22 cellular contexts compared by ENCODE assay signal in genomic region chr22:43153916-43154315, GRCh38. TPM values are rescaled to one million over a fixed set of nuclear protein-coding genes. Genes with fewer than 3 reads are reported as not detected.
A peak's percentile ranks its signal among the peaks of the same experiment; 100 is the strongest.
DNase-seq lines count a peak whose midpoint lies in the region; ATAC-seq and TF ChIP-seq lines count a peak whose summit lies in the region.
"Had no signal": no experiment of that assay in that cellular context is flagged by ENCODE, and none has a peak within 500 bp of the region (broad histone marks: within the 10 kb centered on the region; RNA-seq: fewer than 3 reads in every experiment).

No MANE protein-coding gene starts in this region.

- H3F3A ChIP-seq in PC-9 (ENCODE audit: insufficient read depth, low read depth), result peaks cover 14% of the 10 kb centered on the region

- H3K79me2 ChIP-seq in PC-9 (ENCODE audit: low read depth) (peaks cover 51% of the 10 kb centered on the region), fibroblast of lung (ENCODE audit: control insufficient read depth, insufficient read depth, low read length) (peaks cover 30% of the 10 kb centered on the region)

- TF ChIP-seq CTCF in GM12865 (IDR thresholded peaks at IDR 0.05; ENCODE audit: insufficient read depth, low read depth, low read length, missing control alignments) (no peak), PC-9 (conservative IDR thresholded peaks at IDR 0.05) (no peak), fibroblast of lung (conservative IDR thresholded peaks at IDR 0.05 in 1 of 2, IDR thresholded peaks at IDR 0.05 in 1 of 2; ENCODE audit: low read depth in 1 of 2, low read length in 2 of 2) (no peak), transverse colon (IDR thresholded peaks at IDR 0.05) (no peak)

- H3K9me3 Mint-ChIP-seq in stimulated activated memory B cell treated with anti-CD40 and anti-IgM and Interleukin-4, amounts not matched to agents 10 μg/mL and 1 μg/mL and 100 μg/mL, for 72 hours, result no peaks in the 10 kb centered on the region
- H3K9me3 Mint-ChIP-seq: activated naive CD8-positive, alpha-beta T cell treated with anti-CD3 and anti-CD28 coated beads, Interleukin-2, amount 50 U/mL, for 24 hours; activated T-helper 2 cell treated with anti-CD3 and anti-CD28 coated beads, Interferon-gamma antibody, Interleukin-2, Interleukin-4, amounts not matched to agents 10 μg/mL and 5 μg/mL and 100 μg/mL, durations not matched to agents 14 hours and 24 hours and 36 hours; effector memory CD8-positive, alpha-beta T cell; T-helper 2 cell treated with Interferon-gamma antibody and Interleukin-4, amounts not matched to agents 5 μg/mL and 100 μg/mL, for 36 hours had no signal

- 67 to 68% methylated on average over 9 of the region's 9 CpGs for WGBS in transverse colon (ENCODE audit: low coverage in 1 of 2), 2 donors

- no peaks in the 10 kb centered on the region for H3K36me3 ChIP-seq in PC-9 (ENCODE audit: low read depth)
- H3K36me3 ChIP-seq in fibroblast of lung (ENCODE audit: control insufficient read depth, insufficient read depth, low read length), result no peaks in the 10 kb centered on the region
- H3K36me3 ChIP-seq in transverse colon, result no peaks in the 10 kb centered on the region

- H3K27me3 ChIP-seq in PC-9 (ENCODE audit: insufficient read depth, low read depth) (no peaks in the 10 kb centered on the region), fibroblast of lung (ENCODE audit: control insufficient read depth, insufficient read depth, low read length) (no peaks in the 10 kb centered on the region), transverse colon (no peaks in the 10 kb centered on the region)
- H3K27me3 ChIP-seq: BE2C had no signal

- H3K9me3 ChIP-seq in PC-9 (ENCODE audit: insufficient read depth, low read depth), result no peaks in the 10 kb centered on the region
- no peaks in the 10 kb centered on the region for H3K9me3 ChIP-seq in fibroblast of lung (ENCODE audit: control insufficient read depth, insufficient read depth, low read depth, low read length)
- no peaks in the 10 kb centered on the region for H3K9me3 ChIP-seq in transverse colon
- H3K9me3 ChIP-seq: BE2C had no signal

- H3K27ac ChIP-seq in PC-9, result no peak overlapping the region
- H3K27ac ChIP-seq in fibroblast of lung (ENCODE audit: insufficient read depth, low read length), result no peak overlapping the region
- H3K27ac ChIP-seq in transverse colon, result peak overlapping the region in 1 of 4 donors; percentile 25

- H2AFZ ChIP-seq in PC-9 (no peak overlapping the region), fibroblast of lung (ENCODE audit: low read length) (no peak overlapping the region)

- no peak for TF ChIP-seq EP300 in transverse colon (IDR thresholded peaks at IDR 0.05; ENCODE audit: low read depth)

- intact Hi-C loops in PC-9 (cut with micrococcal nuclease; ENCODE audit: unreplicated experiment), result loop anchor here (5.0 kb wide), 1 partner anchor 33 kb away; the partner anchor contains the start of gene TTLL12
- intact Hi-C loops in transverse colon (cut with DNase I; ENCODE audit: low total_unique reads), result no loop called here

- H3K9me2 ChIP-seq in PC-9 (ENCODE audit: insufficient read depth), result no peaks in the 10 kb centered on the region

- DNase-seq in GM12865 (ENCODE audit: low read depth), result no peak
- DNase-seq in PC-9, result no peak
- no peak for DNase-seq in fibroblast of lung (ENCODE audit: low read depth in 2 of 2)
- DNase-seq in transverse colon, result no peak
- DNase-seq in islet precursor cell, result no peak
- DNase-seq in ACHN, result no peak
- no peak for DNase-seq in DMS53 (lab: John Stamatoyannopoulos, UW)
- DNase-seq: activated CD4-positive, CD25-positive, alpha-beta regulatory T cell treated with anti-CD3 and anti-CD28 coated beads, Interleukin-2, amount 50 U/mL, for 72 hours; activated naive CD8-positive, alpha-beta T cell treated with anti-CD3 and anti-CD28 coated beads, Interleukin-2, amount 50 U/mL, for 24 hours; BE2C; central memory CD4-positive, alpha-beta T cell; DMS153; effector memory CD8-positive, alpha-beta T cell; hypothalamus; Karpas-422; NCI-H1694 treated with DMSO at 0.1 percent for 48 hours; SIG-M5; substantia nigra had no signal

- H3K9ac ChIP-seq in fibroblast of lung (ENCODE audit: insufficient read depth, low read length), result no peak overlapping the region

- peaks cover 54% of the 10 kb centered on the region for H3K4me1 Mint-ChIP-seq in stimulated activated memory B cell treated with anti-CD40 and anti-IgM and Interleukin-4, amounts not matched to agents 10 μg/mL and 1 μg/mL and 100 μg/mL, for 72 hours

- POLR2A ChIA-PET in PC-9 (lab: Charles Lee; ENCODE audit: unreplicated experiment), result no interaction called here

- no TSS peak for BruUV-seq in PC-9 (replicated peaks; lab: Mats Ljungman, UMichigan)

- H3K4me2 ChIP-seq in PC-9, result peak overlapping the region; percentile 57
- peak overlapping the region; percentile 25 for H3K4me2 ChIP-seq in fibroblast of lung (ENCODE audit: extremely low read depth, insufficient read depth, low read length)

- peaks cover 9% of the 10 kb centered on the region for H3K27me3 Mint-ChIP-seq in stimulated activated memory B cell treated with anti-CD40 and anti-IgM and Interleukin-4, amounts not matched to agents 10 μg/mL and 1 μg/mL and 100 μg/mL, for 72 hours
- H3K27me3 Mint-ChIP-seq: activated naive CD8-positive, alpha-beta T cell treated with anti-CD3 and anti-CD28 coated beads, Interleukin-2, amount 50 U/mL, for 24 hours; effector memory CD8-positive, alpha-beta T cell had no signal

- H3K4me1 ChIP-seq in PC-9 (replicated peaks; ENCODE audit: insufficient read depth) (peaks cover 20% of the 10 kb centered on the region), fibroblast of lung (ENCODE audit: control insufficient read depth, extremely low read depth, insufficient read depth, low read length) (peaks cover 3% of the 10 kb centered on the region), transverse colon (peaks cover 16 to 62% (median 53%) of the 10 kb centered on the region in 4 donors)

- H3K27ac Mint-ChIP-seq in stimulated activated memory B cell treated with anti-CD40 and anti-IgM and Interleukin-4, amounts not matched to agents 10 μg/mL and 1 μg/mL and 100 μg/mL, for 72 hours, result no peak overlapping the region
- H3K27ac Mint-ChIP-seq: activated naive CD8-positive, alpha-beta T cell treated with anti-CD3 and anti-CD28 coated beads, Interleukin-2, amount 50 U/mL, for 24 hours; activated T-helper 2 cell treated with anti-CD3 and anti-CD28 coated beads, Interferon-gamma antibody, Interleukin-2, Interleukin-4, amounts not matched to agents 10 μg/mL and 5 μg/mL and 100 μg/mL, durations not matched to agents 14 hours and 24 hours and 36 hours; T-helper 2 cell treated with Interferon-gamma antibody and Interleukin-4, amounts not matched to agents 5 μg/mL and 100 μg/mL, for 36 hours had no signal

- no peak for TF ChIP-seq POLR2A in transverse colon (IDR thresholded peaks at IDR 0.05)

- H4K20me1 ChIP-seq in PC-9 (ENCODE audit: insufficient read depth) (peaks cover 21% of the 10 kb centered on the region), fibroblast of lung (ENCODE audit: control insufficient read depth, extremely low read depth, insufficient read depth, low read length) (no peaks in the 10 kb centered on the region)

- ATAC-seq in stimulated activated memory B cell treated with anti-CD40 and anti-IgM and Interleukin-4, amounts not matched to agents 10 μg/mL and 1 μg/mL and 100 μg/mL, for 72 hours, result peak; percentile 25
- ATAC-seq: activated naive CD8-positive, alpha-beta T cell treated with anti-CD3 and anti-CD28 coated beads, Interleukin-2, amount 50 U/mL, for 24 hours; effector memory CD8-positive, alpha-beta T cell; sciatic nerve had no signal

- CTCF ChIA-PET in PC-9 (lab: Charles Lee), result no interaction called here

- peak overlapping the region; percentile 1; the same call in 1 of the 2 replicates for H3K4me3 ChIP-seq in GM12865 (ENCODE audit: low read depth, low read length)
- H3K4me3 ChIP-seq in PC-9, result no peak overlapping the region; the same call in 1 of the 2 replicates
- no peak overlapping the region for H3K4me3 ChIP-seq in fibroblast of lung (replicated peaks in 1 of 4; ENCODE audit: control extremely low read depth in 1 of 4, insufficient read depth in 1 of 4, low read depth in 3 of 4, low read length in 4 of 4)
- no peak overlapping the region for H3K4me3 ChIP-seq in transverse colon

- no peaks in the 10 kb centered on the region for H3K36me3 Mint-ChIP-seq in stimulated activated memory B cell treated with anti-CD40 and anti-IgM and Interleukin-4, amounts not matched to agents 10 μg/mL and 1 μg/mL and 100 μg/mL, for 72 hours

- H3K4me3 Mint-ChIP-seq in stimulated activated memory B cell treated with anti-CD40 and anti-IgM and Interleukin-4, amounts not matched to agents 10 μg/mL and 1 μg/mL and 100 μg/mL, for 72 hours, result peak overlapping the region; percentile 43
- H3K4me3 Mint-ChIP-seq: activated naive CD8-positive, alpha-beta T cell treated with anti-CD3 and anti-CD28 coated beads, Interleukin-2, amount 50 U/mL, for 24 hours had no signal

- in situ Hi-C loops in transverse colon (cut with MboI; ENCODE audit: low pct_ligation_motif_present in 1 of 4, low pct_unique_long_range_greater_than_20kb in 1 of 4, low sequenced_read_pairs in 3 of 4), result no loop called here
- in situ Hi-C loops in ACHN (cut with HindIII; ENCODE audit: low pct_ligation_motif_present, low pct_unique_long_range_greater_than_20kb, low sequenced_read_pairs), result no loop called here

RNA-seq across cellular contexts. Expression of gene TSPO, which starts 2.6 kb away (rescaled TPM):
- 243 and 308 TPM in 2 replicates for total RNA-seq in PC-9 (2021)
- 179 and 243 TPM in 2 replicates for total RNA-seq in fibroblast of lung
- polyA plus RNA-seq in fibroblast of lung, result 47.5 and 67.1 TPM in 2 replicates
- 172 and 274 TPM in 2 replicates for polyA plus RNA-seq in fibroblast of lung (2012)
- polyA minus RNA-seq in fibroblast of lung (ENCODE audit: low replicate concordance), result 16.6 and 21.0 TPM in 2 replicates
- 100 to 1,000 TPM; 307 to 452 (median 365) TPM for total RNA-seq in transverse colon

RNA-seq across cellular contexts. Expression of gene MCAT, which starts 10.7 kb away (rescaled TPM):
- total RNA-seq in PC-9 (2021) (31.4 and 35.5 TPM in 2 replicates), fibroblast of lung (8.4 and 8.5 TPM in 2 replicates), transverse colon (10 to 100 TPM; 20.9 to 24.3 (median 22.5) TPM)
- polyA plus RNA-seq in fibroblast of lung, result 9.3 and 12.1 TPM in 2 replicates
- polyA plus RNA-seq in fibroblast of lung (2012), result 11.4 and 15.6 TPM in 2 replicates
- 5.9 and 11.4 TPM in 2 replicates for polyA minus RNA-seq in fibroblast of lung (ENCODE audit: low replicate concordance)

RNA-seq across cellular contexts. Expression of gene TTLL12, which starts 33.0 kb away (rescaled TPM):
- total RNA-seq in PC-9 (2021) (97.0 and 113 TPM in 2 replicates), fibroblast of lung (14.7 and 18.0 TPM in 2 replicates), transverse colon (100 to 1,000 TPM in 3 of 4 donors, 10 to 100 TPM in 1; 88.1 to 171 (median 161) TPM)
- 6.0 and 8.6 TPM in 2 replicates for polyA plus RNA-seq in fibroblast of lung
- polyA plus RNA-seq in fibroblast of lung (2012), result 16.5 and 25.2 TPM in 2 replicates
- 25.7 and 46.8 TPM in 2 replicates for polyA minus RNA-seq in fibroblast of lung (ENCODE audit: low replicate concordance)

RNA-seq across cellular contexts. Expression of gene BIK, which starts 43.4 kb away (rescaled TPM):
- 10.6 and 14.5 TPM in 2 replicates for total RNA-seq in PC-9 (2021)
- not detected in 2 replicates for total RNA-seq in fibroblast of lung
- not detected in 2 replicates for polyA plus RNA-seq in fibroblast of lung
- not detected in 2 replicates for polyA plus RNA-seq in fibroblast of lung (2012)
- polyA minus RNA-seq in fibroblast of lung (ENCODE audit: low replicate concordance), result not detected in 2 replicates
- total RNA-seq in transverse colon, result 10 to 100 TPM; 10.1 to 23.5 (median 14.4) TPM
- total RNA-seq: sciatic nerve had no signal
